In the genomic region with DNA sequence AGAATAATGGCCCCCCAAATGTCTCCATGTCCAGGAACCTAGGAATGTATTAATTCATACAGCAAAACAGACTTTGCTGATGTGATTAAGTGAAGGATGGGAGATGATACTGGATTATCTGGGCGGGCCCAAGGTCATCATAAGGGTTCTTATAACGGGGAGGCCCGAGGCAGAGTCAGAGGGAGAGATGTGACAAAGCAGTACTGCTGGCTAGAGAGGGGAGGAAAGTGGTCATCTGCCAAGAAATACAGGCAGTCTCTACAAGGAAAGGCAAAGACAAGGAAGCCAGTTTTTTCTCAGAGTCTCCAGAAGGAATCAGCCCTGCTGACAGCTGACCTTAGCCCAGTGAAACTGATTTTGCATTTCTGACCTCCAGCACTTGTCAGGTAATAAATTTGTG, we compare ENCODE assay signal across 21 cellular contexts.
"Had no signal": no experiment of that assay in that cellular context is flagged by ENCODE, and none has a peak within 500 bp of the region (broad histone marks: within the 10 kb centered on the region; RNA-seq: fewer than 3 reads in every experiment).

No MANE protein-coding gene starts in this region.

- H3K4me1 ChIP-seq: parathyroid adenoma had no signal

- H3K36me3 ChIP-seq: thyroid gland had no signal

- H3K9me3 Mint-ChIP-seq: dendritic cell treated with granulocyte-macrophage colony-stimulating factor and Interleukin-4, amounts not matched to agents 40 ng/mL and 50 ng/mL, for 4 days had no signal

- H2AFZ ChIP-seq: parathyroid adenoma had no signal

- H3K27ac Mint-ChIP-seq: activated CD4-positive, alpha-beta T cell treated with anti-CD3 and anti-CD28 coated beads for 36 hours; activated T-cell treated with anti-CD3 and anti-CD28 coated beads, Interleukin-2, amount 50 U/mL, for 24 hours; activated T-helper 2 cell treated with anti-CD3 and anti-CD28 coated beads, Interferon-gamma antibody, Interleukin-2, Interleukin-4, amounts not matched to agents 10 μg/mL and 5 μg/mL and 100 μg/mL, durations not matched to agents 14 hours and 24 hours and 36 hours; dendritic cell treated with granulocyte-macrophage colony-stimulating factor and Interleukin-4, amounts not matched to agents 40 ng/mL and 50 ng/mL, for 4 days; memory B cell; naive thymus-derived CD4-positive, alpha-beta T cell; stimulated activated naive B cell treated with anti-CD40 and anti-IgM and Interleukin-4, amounts not matched to agents 10 μg/mL and 1 μg/mL and 100 μg/mL, for 72 hours; T-cell; WTC11 had no signal

- ATAC-seq: activated CD4-positive, alpha-beta T cell treated with anti-CD3 and anti-CD28 coated beads for 36 hours; left lobe of liver; naive thymus-derived CD4-positive, alpha-beta T cell; SK-N-SH treated with all-trans-retinoic acid at 6 μM for 48 hours; stimulated activated naive B cell treated with anti-CD40 and anti-IgM and Interleukin-4, amounts not matched to agents 10 μg/mL and 1 μg/mL and 100 μg/mL, for 72 hours; T-cell; WTC11 had no signal

- H3K79me2 ChIP-seq: parathyroid adenoma had no signal

- FAIRE-seq: keratinocyte, urothelium cell line had no signal

- H3K9me3 ChIP-seq: thyroid gland had no signal

- H3K36me3 Mint-ChIP-seq: memory B cell; stimulated activated naive B cell treated with anti-CD40 and anti-IgM and Interleukin-4, amounts not matched to agents 10 μg/mL and 1 μg/mL and 100 μg/mL, for 72 hours; T-cell had no signal

- DNase-seq: activated CD4-positive, alpha-beta T cell treated with anti-CD3 and anti-CD28 coated beads for 36 hours; activated CD4-positive, alpha-beta T cell treated with anti-CD3 and anti-CD28 coated beads, Interleukin-2, amount 50 U/mL, for 48 hours; activated naive CD4-positive, alpha-beta T cell treated with Interleukin-2 at 50 U/mL for 16 hours; activated T-cell treated with anti-CD3 and anti-CD28 coated beads, Interleukin-2, amount 50 U/mL, for 24 hours; anterior cingulate cortex; cerebellar nuclear complex; effector CD8-positive, alpha-beta T cell; foreskin fibroblast; naive thymus-derived CD4-positive, alpha-beta T cell; stimulated activated naive B cell treated with anti-CD40 and anti-IgM and Interleukin-4, amounts not matched to agents 10 μg/mL and 1 μg/mL and 100 μg/mL, for 72 hours; T-cell; thyroid gland had no signal

- H3K4me3 Mint-ChIP-seq: activated CD4-positive, alpha-beta T cell treated with anti-CD3 and anti-CD28 coated beads for 36 hours; activated T-cell treated with anti-CD3 and anti-CD28 coated beads, Interleukin-2, amount 50 U/mL, for 24 hours; dendritic cell treated with granulocyte-macrophage colony-stimulating factor and Interleukin-4, amounts not matched to agents 40 ng/mL and 50 ng/mL, for 4 days; memory B cell; naive thymus-derived CD4-positive, alpha-beta T cell; stimulated activated naive B cell treated with anti-CD40 and anti-IgM and Interleukin-4, amounts not matched to agents 10 μg/mL and 1 μg/mL and 100 μg/mL, for 72 hours; T-cell; WTC11 had no signal

- H3K27ac ChIP-seq: parathyroid adenoma, thyroid gland had no signal

- H3K4me1 Mint-ChIP-seq: activated CD4-positive, alpha-beta T cell treated with anti-CD3 and anti-CD28 coated beads for 36 hours; memory B cell; naive thymus-derived CD4-positive, alpha-beta T cell; stimulated activated naive B cell treated with anti-CD40 and anti-IgM and Interleukin-4, amounts not matched to agents 10 μg/mL and 1 μg/mL and 100 μg/mL, for 72 hours; T-cell had no signal

- H3K27me3 ChIP-seq: thyroid gland had no signal

- H3K9ac ChIP-seq: parathyroid adenoma had no signal

- H3K4me3 ChIP-seq: thyroid gland had no signal
